ENCODE assay signal across 34 cellular contexts in the genomic region with DNA sequence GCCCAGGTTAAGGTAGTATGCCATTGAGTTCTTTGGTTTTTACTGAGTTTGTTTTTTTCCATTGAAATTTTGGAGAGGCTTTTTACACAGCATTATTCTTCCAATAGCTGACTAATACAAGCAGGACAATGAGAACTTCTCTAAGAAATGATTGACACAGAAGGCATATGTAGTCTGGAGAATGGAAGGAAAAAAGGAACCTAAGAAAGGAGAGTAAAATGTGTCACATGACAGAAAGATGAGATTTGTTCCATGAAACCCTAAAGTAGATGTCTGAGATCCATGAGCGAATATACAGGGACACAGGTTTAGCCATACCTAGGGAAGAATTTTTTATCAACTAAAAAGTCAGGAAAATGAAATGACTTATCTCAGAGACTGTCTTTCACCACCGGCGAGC.
"Had no signal": no experiment of that assay in that cellular context is flagged by ENCODE, and none has a peak within 500 bp of the region (broad histone marks: within the 10 kb centered on the region; RNA-seq: fewer than 3 reads in every experiment).

No MANE protein-coding gene starts in this region.

- H3K9me3 ChIP-seq: MG63 had no signal

- H3K4me2 ChIP-seq: KMS-11 had no signal

- DNase-seq: Karpas-422, Kasumi-1, MG63, MM.1S, MV-4-11, NCI-H1048, NCI-H1092, NCI-H1092 treated with DMSO at 0.1 percent for 48 hours, NCI-H1105, NCI-H1105 treated with DMSO at 0.1 percent for 48 hours, NCI-H1417, NCI-H1417 treated with DMSO at 0.1 percent for 48 hours, NCI-H1436, NCI-H1436 treated with DMSO at 0.1 percent for 48 hours, NCI-H146, NCI-H1694, NCI-H187, NCI-H187 treated with DMSO at 0.1 percent for 48 hours, NCI-H1930, NCI-H2029, NCI-H2029 treated with DMSO at 0.1 percent for 48 hours, NCI-H2081, NCI-H2081 treated with DMSO at 0.1 percent for 48 hours, NCI-H2107, NCI-H2171, NCI-H2171 treated with DMSO at 0.1 percent for 48 hours, NCI-H2227 treated with DMSO at 0.1 percent for 48 hours, NCI-H226, NCI-H345, NCI-H446, NCI-H446 treated with DMSO at 0.1 percent for 48 hours, NCI-H510A, NCI-H510A treated with DMSO at 0.1 percent for 48 hours had no signal

- H3K36me3 ChIP-seq: MG63 had no signal

- H3K9ac ChIP-seq: KMS-11 had no signal

- H3K27ac ChIP-seq: KMS-11 had no signal

- H3K4me3 ChIP-seq: MG63 had no signal
